ENCODE assay signal across 1 cellular context in genomic region chr1:42146916-42147320, GRCh38.
TF ChIP-seq lines count a peak whose summit lies in the region.

No MANE protein-coding gene starts in this region.

TF ChIP-seq in H1, 55 proteins besides CTCF, POLR2A, EP300 and RAD21 (continued from another document):
- TF ChIP-seq SIN3A (conservative IDR thresholded peaks at IDR 0.05 in 1 of 2, IDR thresholded peaks at IDR 0.05 in 1 of 2; ENCODE audit: low read depth in 1 of 2, low read length in 2 of 2) (peak in 1 of 2 experiments; percentile 43; a peak in 1 of 4 replicates), TEAD4 (IDR thresholded peaks at IDR 0.05; ENCODE audit: low read depth, low read length) (peak; percentile 71; the same call in 1 of the 2 replicates), POLR2AphosphoS5 (IDR thresholded peaks at IDR 0.05; ENCODE audit: low read depth, low read length) (no peak), SRF (IDR thresholded peaks at IDR 0.05; ENCODE audit: low read depth, low read length) (no peak), HDAC2 (IDR thresholded peaks at IDR 0.05; ENCODE audit: borderline replicate concordance in 1 of 2, low read depth in 2 of 2, low read length in 2 of 2) (no peak), CEBPB (IDR thresholded peaks at IDR 0.05; ENCODE audit: low read depth, low read length) (peak; percentile 89), CREB1 (IDR thresholded peaks at IDR 0.05) (0 out of 2 replicates have a peak, but pooled peaks have one; percentile 41), FOSL1 (IDR thresholded peaks at IDR 0.05; ENCODE audit: insufficient read depth, low read depth, low read length) (0 out of 2 replicates have a peak, but pooled peaks have one; percentile 45), KDM5A (IDR thresholded peaks at IDR 0.05; ENCODE audit: low read length) (no peak), RBBP5 (IDR thresholded peaks at IDR 0.05; ENCODE audit: borderline replicate concordance, low read depth, low read length) (no peak), MAX (IDR thresholded peaks at IDR 0.05) (peak; percentile 55), ATF3 (IDR thresholded peaks at IDR 0.05; ENCODE audit: insufficient read depth, low read depth, low read length) (no peak), NRF1 (IDR thresholded peaks at IDR 0.05; ENCODE audit: low read depth, low read length) (no peak), ZNF274 (IDR thresholded peaks at IDR 0.05; ENCODE audit: borderline replicate concordance, extremely low read depth, low read length) (no peak), CBX8 (IDR thresholded peaks at IDR 0.05; ENCODE audit: borderline replicate concordance, low read depth, low read length) (no peak), BACH1 (IDR thresholded peaks at IDR 0.05; ENCODE audit: low read length) (no peak), SUZ12 (IDR thresholded peaks at IDR 0.05; ENCODE audit: low read length) (no peak), SIX5 (IDR thresholded peaks at IDR 0.05; ENCODE audit: low read depth, low read length) (no peak), MAFK (IDR thresholded peaks at IDR 0.05; ENCODE audit: low read depth, low read length) (no peak)
